ENCODE assay signal across 6 cellular contexts in genomic region chr19:57738320-57738719, GRCh38.
A peak's percentile ranks its signal among the peaks of the same experiment; 100 is the strongest.
DNase-seq lines count a peak whose midpoint lies in the region.

No MANE protein-coding gene starts in this region.

- DNase-seq in ELF-1 (ENCODE audit: low read depth, low spot score) (peak; percentile 73), RPMI8226 (peak; percentile 5), fibroblast of peridontal ligament (ENCODE audit: extremely low read depth) (peak; percentile 41), medulla oblongata (ENCODE audit: extremely low spot score) (peak; percentile 24)
- peak; percentile 9 for DNase-seq in activated gamma-delta T cell treated with anti-CD3 and anti-CD28 coated beads, Interleukin-2, amount 50 U/mL, for 16 hours (ENCODE audit: low read depth)
- peak; percentile 11 for DNase-seq in stimulated activated CD8-positive, alpha-beta memory T cell treated with anti-CD3 and anti-CD28 coated beads, Interleukin-4, amount 100 ng/mL, for 24 hours (ENCODE audit: low read depth)

Comparison
In these comparisons a context has a peak if more than half of its experiments do, and no peak if none do; other contexts are left out.
1. Peak in every context shown above with its lines: DNase-seq.
2. DNase-seq: peak in every context shown above with its lines; median percentile 73 in ELF-1; 41 in fibroblast of peridontal ligament; 24 in medulla oblongata; 11 in stimulated activated CD8-positive, alpha-beta memory T cell treated with anti-CD3 and anti-CD28 coated beads, Interleukin-4, amount 100 ng/mL, for 24 hours; 9 in activated gamma-delta T cell treated with anti-CD3 and anti-CD28 coated beads, Interleukin-2, amount 50 U/mL, for 16 hours; 5 in RPMI8226.